In genomic region chr7:2431260-2431867, GRCh38 we compare ENCODE assay signal across 8 cellular contexts. TPM values are rescaled to one million over a fixed set of nuclear protein-coding genes. Genes with fewer than 3 reads are reported as not detected.
DNase-seq lines count a peak whose midpoint lies in the region; ATAC-seq and TF ChIP-seq lines count a peak whose summit lies in the region.

No MANE protein-coding gene starts in this region.

- CTCF ChIA-PET in T-cell (lab: Charles Lee), result interaction anchor here (0.6 to 1.6 kb wide), 5 partner anchors 13 to 286 kb away, joined by 3 to 10 read pairs (median 6); no protein-coding TSS in a partner anchor

- ATAC-seq in T-cell (replicated peaks in 1 of 4) (peak; percentile 50 to 66 (median 56)), GM18867 (IDR thresholded peaks at IDR 0.05; ENCODE audit: unreplicated experiment) (no peak)
- ATAC-seq in effector memory CD8-positive, alpha-beta T cell (replicated peaks), result peak; percentile 80

- DNase-seq in NOMO-1 treated with DMSO at 0.1 percent for 48 hours (lab: John Stamatoyannopoulos, UW; ENCODE audit: unreplicated experiment) (peak; percentile 10), NOMO-1 treated with dmso at 0.1 percent for 144 hours (lab: John Stamatoyannopoulos, UW; ENCODE audit: unreplicated experiment) (no peak), T-cell (peak in 24 of 34 experiments; percentile 16 to 46 (median 31)), lower leg skin (ENCODE audit: low spot score in 2 of 2) (no peak), DMS79 treated with DMSO at 0.1 percent for 48 hours (lab: John Stamatoyannopoulos, UW) (no peak)
- peak; percentile 40 to 56 (median 47) for DNase-seq in effector memory CD8-positive, alpha-beta T cell
- DNase-seq in stimulated activated CD4-positive, alpha-beta T cell treated with anti-CD3 and anti-CD28 coated beads, Interleukin-4, amount 100 ng/mL, for 24 hours, result peak; percentile 39

- POLR2A ChIA-PET in T-cell (lab: Charles Lee), result no interaction called here

- no peak overlapping the region for H3K27ac Mint-ChIP-seq in T-cell
- H3K27ac Mint-ChIP-seq in effector memory CD8-positive, alpha-beta T cell, result peak overlapping the region in 1 of 2 donors; percentile 79

- intact Hi-C loops in lower leg skin (cut with DNase I; ENCODE audit: low total_unique reads), result no loop called here

- H3K4me3 ChIP-seq in lower leg skin (ENCODE audit: low read depth, poor library complexity, severe bottlenecking), result no peak overlapping the region

- no peak for TF ChIP-seq CTCF in lower leg skin (IDR thresholded peaks at IDR 0.05)

- no peaks in the 10 kb centered on the region for H3K27me3 Mint-ChIP-seq in T-cell
- H3K27me3 Mint-ChIP-seq in effector memory CD8-positive, alpha-beta T cell, result no peaks in the 10 kb centered on the region

- peaks cover 6 to 17% (median 9%) of the 10 kb centered on the region in 3 donors for H3K4me1 Mint-ChIP-seq in T-cell
- peaks cover 28 to 32% of the 10 kb centered on the region in 2 donors for H3K4me1 Mint-ChIP-seq in effector memory CD8-positive, alpha-beta T cell (ENCODE audit: low read depth in 2 of 2)

- no peak for TF ChIP-seq POLR2A in lower leg skin (IDR thresholded peaks at IDR 0.05)

- peaks cover 4 to 5% (median 5%) of the 10 kb centered on the region in 3 donors for H3K9me3 Mint-ChIP-seq in T-cell
- peaks cover 3 to 7% of the 10 kb centered on the region in 2 donors for H3K9me3 Mint-ChIP-seq in effector memory CD8-positive, alpha-beta T cell

- peaks cover 32% of the 10 kb centered on the region for H3K36me3 Mint-ChIP-seq in T-cell
- peaks cover 50% of the 10 kb centered on the region for H3K36me3 Mint-ChIP-seq in effector memory CD8-positive, alpha-beta T cell (ENCODE audit: insufficient read depth)

- H3K4me3 Mint-ChIP-seq in T-cell, result no peak overlapping the region
- H3K4me3 Mint-ChIP-seq in effector memory CD8-positive, alpha-beta T cell, result no peak overlapping the region

- WGBS in lower leg skin, 2 donors, result 69 to 71% methylated on average over 3 of the region's 3 CpGs

RNA-seq across cellular contexts. Expression of gene CHST12, which starts 28.0 kb away (rescaled TPM):
- total RNA-seq in T-cell, result 10 to 100 TPM; 20.3 to 41.5 (median 30.8) TPM
- 10 to 100 TPM; 23.7 to 34.3 (median 26.8) TPM for total RNA-seq in lower leg skin

RNA-seq across cellular contexts. Expression of gene GRIFIN, which starts 44.8 kb away (rescaled TPM):
- total RNA-seq in T-cell (not detected), lower leg skin (not detected)

Comparison
In these comparisons a context has a peak if more than half of its experiments do, and no peak if none do; other contexts are left out.
1. DNase-seq: peak in NOMO-1 treated with DMSO at 0.1 percent for 48 hours (single experiment), T-cell (24 of 34), effector memory CD8-positive, alpha-beta T cell (3 of 3) and stimulated activated CD4-positive, alpha-beta T cell treated with anti-CD3 and anti-CD28 coated beads, Interleukin-4, amount 100 ng/mL, for 24 hours (single experiment); none in NOMO-1 treated with dmso at 0.1 percent for 144 hours (single experiment), lower leg skin (0 of 2) and DMS79 treated with DMSO at 0.1 percent for 48 hours (single experiment).